2 cellular contexts compared by ENCODE assay signal in genomic region chr7:50687096-50687495, GRCh38.
TF ChIP-seq lines count a peak whose summit lies in the region.

No MANE protein-coding gene starts in this region.

TF ChIP-seq in liver, 16 proteins besides CTCF, POLR2A, EP300 and RAD21:
- no peak for TF ChIP-seq ATF3 (IDR thresholded peaks at IDR 0.05)
- TF ChIP-seq REST (IDR thresholded peaks at IDR 0.05): no peak

TF ChIP-seq in HepG2, 621 proteins besides CTCF, POLR2A, EP300 and RAD21:
- TF ChIP-seq ZNF30 (CRISPR knock-in tag; IDR thresholded peaks at IDR 0.05): no peak
- no peak for TF ChIP-seq ZNF703 (CRISPR knock-in tag; IDR thresholded peaks at IDR 0.05; ENCODE audit: borderline replicate concordance)
- no peak for TF ChIP-seq PPARG (CRISPR knock-in tag; conservative IDR thresholded peaks at IDR 0.05)
- no peak for TF ChIP-seq PRPF4 (IDR thresholded peaks at IDR 0.05; ENCODE audit: low read depth, low read length, poor library complexity, severe bottlenecking)
- TF ChIP-seq ETV5 (CRISPR knock-in tag; IDR thresholded peaks at IDR 0.05; ENCODE audit: borderline replicate concordance): no peak
- TF ChIP-seq ZSCAN21 (CRISPR knock-in tag; IDR thresholded peaks at IDR 0.05; ENCODE audit: borderline replicate concordance): no peak
- no peak for TF ChIP-seq MXD4 (CRISPR knock-in tag; IDR thresholded peaks at IDR 0.05)
- no peak for TF ChIP-seq FOSL2 (CRISPR knock-in tag; IDR thresholded peaks at IDR 0.05)
- TF ChIP-seq ZNF644 (CRISPR knock-in tag; IDR thresholded peaks at IDR 0.05; ENCODE audit: low read depth): no peak
- no peak for TF ChIP-seq KAT8 (CRISPR knock-in tag; IDR thresholded peaks at IDR 0.05)
- no peak for TF ChIP-seq ZNF10 (CRISPR knock-in tag; IDR thresholded peaks at IDR 0.05; ENCODE audit: borderline replicate concordance, low read depth)
- no peak for TF ChIP-seq SP5 (CRISPR knock-in tag; IDR thresholded peaks at IDR 0.05; ENCODE audit: borderline replicate concordance, low read depth)
- TF ChIP-seq ZNF354B (CRISPR knock-in tag; IDR thresholded peaks at IDR 0.05): no peak
- TF ChIP-seq FIP1L1 (IDR thresholded peaks at IDR 0.05; ENCODE audit: borderline replicate concordance, insufficient read depth, low read depth, low read length): no peak
